Comparison of ENCODE assay signal across 27 cellular contexts in genomic region chr2:20113986-20114938, GRCh38.
A peak's percentile ranks its signal among the peaks of the same experiment; 100 is the strongest.
DNase-seq lines count a peak whose midpoint lies in the region; ATAC-seq and TF ChIP-seq lines count a peak whose summit lies in the region.
"Had no signal": no experiment of that assay in that cellular context is flagged by ENCODE, and none has a peak within 500 bp of the region (broad histone marks: within the 10 kb centered on the region; RNA-seq: fewer than 3 reads in every experiment).

No MANE protein-coding gene starts in this region.

- H3K9me2 ChIP-seq in HCT116 (ENCODE audit: insufficient read depth): no peaks in the 10 kb centered on the region

- H3K4me3 Mint-ChIP-seq in activated T-cell treated with anti-CD3 and anti-CD28 coated beads, Interleukin-2, amount 50 U/mL, for 72 hours: no peak overlapping the region
- H3K4me3 Mint-ChIP-seq: activated CD8-positive, alpha-beta T cell treated with anti-CD3 and anti-CD28 coated beads for 36 hours; activated naive CD4-positive, alpha-beta T cell treated with anti-CD3 and anti-CD28 coated beads, Interleukin-2, amount 10 ng/mL, durations not matched to agents 7 days and 5 days; activated T-cell treated with anti-CD3 and anti-CD28 coated beads, Interleukin-2, amount 50 U/mL, for 4 hours; CD14-positive monocyte; GM23338; naive B cell; T-helper 2 cell treated with Interferon-gamma antibody and Interleukin-4, amounts not matched to agents 5 μg/mL and 100 μg/mL, for 36 hours had no signal

- no peak for TF ChIP-seq RAD21 in HCT116 (IDR thresholded peaks at IDR 0.05; ENCODE audit: low read depth)

- no peaks in the 10 kb centered on the region for H3K27me3 ChIP-seq in HCT116 (ENCODE audit: insufficient read depth, low read length)
- H3K27me3 ChIP-seq: heart left ventricle, Peyer's patch had no signal

- H3K4me3 ChIP-seq in HCT116 (replicated peaks in 1 of 2; ENCODE audit: low read depth in 1 of 2, low read length in 2 of 2) (no peak overlapping the region), skin epidermis (no peak overlapping the region)
- H3K4me3 ChIP-seq: GM12878, GM23338, heart left ventricle, Peyer's patch had no signal

- no peak overlapping the region for H3K4me2 ChIP-seq in HCT116 (ENCODE audit: low read length)
- H3K4me2 ChIP-seq: GM23338 had no signal

- no peak overlapping the region for H3K9ac ChIP-seq in HCT116 (ENCODE audit: low read length)

- intact Hi-C loops in HCT116 (cut with micrococcal nuclease) (no loop called here), left colon (cut with DNase I, micrococcal nuclease) (no loop called here)

- POLR2A ChIA-PET in HCT116 (lab: Charles Lee): interaction anchor here (0.5 kb wide), 1 partner anchor 297 kb away, joined by 3 read pairs; no protein-coding TSS in a partner anchor

- no peaks in the 10 kb centered on the region; a peak in 1 of 4 replicates for H3K4me1 ChIP-seq in HCT116 (ENCODE audit: control insufficient read depth in 1 of 2, insufficient read depth in 2 of 2, low read length in 2 of 2)

- no peaks in the 10 kb centered on the region for H3K36me3 Mint-ChIP-seq in activated T-cell treated with anti-CD3 and anti-CD28 coated beads, Interleukin-2, amount 50 U/mL, for 72 hours (ENCODE audit: insufficient read depth in 2 of 2)
- H3K36me3 Mint-ChIP-seq: activated naive CD4-positive, alpha-beta T cell treated with anti-CD3 and anti-CD28 coated beads, Interleukin-2, amount 10 ng/mL, durations not matched to agents 7 days and 5 days; CD14-positive monocyte had no signal

- TF ChIP-seq POLR2A in HCT116 (IDR thresholded peaks at IDR 0.05; ENCODE audit: borderline replicate concordance, extremely low read depth, insufficient read depth, insufficient read length): no peak

- no peaks in the 10 kb centered on the region for H3K79me2 ChIP-seq in HCT116 (ENCODE audit: insufficient read depth, low read length)

- H3K9me3 Mint-ChIP-seq in activated T-cell treated with anti-CD3 and anti-CD28 coated beads, Interleukin-2, amount 50 U/mL, for 72 hours: no peaks in the 10 kb centered on the region
- H3K9me3 Mint-ChIP-seq: activated CD8-positive, alpha-beta T cell treated with anti-CD3 and anti-CD28 coated beads for 36 hours; GM23338; T-helper 2 cell treated with Interferon-gamma antibody and Interleukin-4, amounts not matched to agents 5 μg/mL and 100 μg/mL, for 36 hours had no signal

- no TSS peak for BruUV-seq in HCT116 (replicated peaks; lab: Mats Ljungman, UMichigan)

- H3K4me1 Mint-ChIP-seq in activated T-cell treated with anti-CD3 and anti-CD28 coated beads, Interleukin-2, amount 50 U/mL, for 72 hours (ENCODE audit: low read depth): no peaks in the 10 kb centered on the region
- H3K4me1 Mint-ChIP-seq: activated naive CD4-positive, alpha-beta T cell treated with anti-CD3 and anti-CD28 coated beads, Interleukin-2, amount 10 ng/mL, durations not matched to agents 7 days and 5 days; CD14-positive monocyte; GM23338; naive B cell had no signal

- ATAC-seq in HCT116: 0 out of 2 replicates have a peak, but pooled peaks have one; percentile 28
- ATAC-seq in left colon: peak; percentile 63
- no peak for ATAC-seq in activated T-cell treated with anti-CD3 and anti-CD28 coated beads, Interleukin-2, amount 50 U/mL, for 72 hours (replicated peaks in 1 of 2)
- no peak for ATAC-seq in HG03565 (IDR thresholded peaks at IDR 0.05; ENCODE audit: unreplicated experiment)
- no peak for ATAC-seq in GM21526 (IDR thresholded peaks at IDR 0.05; ENCODE audit: low FRiP score, unreplicated experiment)
- ATAC-seq: activated CD8-positive, alpha-beta T cell treated with anti-CD3 and anti-CD28 coated beads for 36 hours; activated T-cell treated with anti-CD3 and anti-CD28 coated beads, Interleukin-2, amount 50 U/mL, for 4 hours; GM12878; GM23338; SK-N-SH treated with all-trans-retinoic acid at 6 μM for 48 hours had no signal

- no peak overlapping the region for H3K27ac Mint-ChIP-seq in activated T-cell treated with anti-CD3 and anti-CD28 coated beads, Interleukin-2, amount 50 U/mL, for 72 hours
- H3K27ac Mint-ChIP-seq: activated CD8-positive, alpha-beta T cell treated with anti-CD3 and anti-CD28 coated beads for 36 hours; activated naive CD4-positive, alpha-beta T cell treated with anti-CD3 and anti-CD28 coated beads, Interleukin-2, amount 10 ng/mL, durations not matched to agents 7 days and 5 days; CD14-positive monocyte; GM23338; T-helper 2 cell treated with Interferon-gamma antibody and Interleukin-4, amounts not matched to agents 5 μg/mL and 100 μg/mL, for 36 hours had no signal

- H4K20me1 ChIP-seq in HCT116 (ENCODE audit: insufficient read depth): no peaks in the 10 kb centered on the region

- no peaks in the 10 kb centered on the region for H3K36me3 ChIP-seq in HCT116 (ENCODE audit: control insufficient read depth in 1 of 2, insufficient read depth in 2 of 2, low read length in 2 of 2)
- H3K36me3 ChIP-seq: heart left ventricle, Peyer's patch had no signal

- no peak overlapping the region for H3K27ac ChIP-seq in HCT116 (ENCODE audit: low read depth, low read length)
- peak overlapping the region; percentile 68 for H3K27ac ChIP-seq in VCaP
- peak overlapping the region in 18 of 21 experiments; percentile 16 to 80 (median 51) for H3K27ac ChIP-seq in skin epidermis

- DNase-seq in HCT116 (ENCODE audit: low read depth, low spot score) (no peak), left colon (peak in 1 of 2 donors; percentile 56), DMS153 (lab: John Stamatoyannopoulos, UW) (no peak)
- no peak for DNase-seq in activated T-cell treated with anti-CD3 and anti-CD28 coated beads, Interleukin-2, amount 50 U/mL, for 72 hours
- DNase-seq: activated CD4-positive, CD25-positive, alpha-beta regulatory T cell; activated CD8-positive, alpha-beta T cell treated with anti-CD3 and anti-CD28 coated beads for 36 hours; activated naive CD4-positive, alpha-beta T cell treated with anti-CD3 and anti-CD28 coated beads, Interleukin-2, amount 10 ng/mL, durations not matched to agents 7 days and 5 days; activated T-cell treated with anti-CD3 and anti-CD28 coated beads, Interleukin-2, amount 50 U/mL, for 4 hours; anterior cingulate cortex; cerebellar nuclear complex; effector CD8-positive, alpha-beta T cell; GF-D8; heart left ventricle; KG1; naive B cell; NCI-H2029 treated with DMSO at 0.1 percent for 48 hours; Peyer's patch; substantia nigra had no signal

- TF ChIP-seq CTCF in HCT116 (IDR thresholded peaks at IDR 0.05 in 2 of 3, conservative IDR thresholded peaks at IDR 0.05 in 1 of 3; ENCODE audit: borderline replicate concordance in 1 of 3, insufficient read depth in 1 of 3, low read depth in 2 of 3, low read length in 2 of 3) (no peak), VCaP (conservative IDR thresholded peaks at IDR 0.05) (no peak)

- CTCF ChIA-PET in HCT116 (lab: Charles Lee): no interaction called here

- no peak overlapping the region for H2AFZ ChIP-seq in HCT116 (ENCODE audit: low read depth, low read length, poor library complexity, severe bottlenecking)

- no peaks in the 10 kb centered on the region for H3K9me3 ChIP-seq in HCT116 (ENCODE audit: control insufficient read depth in 1 of 2, insufficient read depth in 1 of 2, low read depth in 1 of 2, low read length in 2 of 2)
- H3K9me3 ChIP-seq: Peyer's patch had no signal

- peaks cover 12% of the 10 kb centered on the region for H3K27me3 Mint-ChIP-seq in activated T-cell treated with anti-CD3 and anti-CD28 coated beads, Interleukin-2, amount 50 U/mL, for 72 hours (ENCODE audit: low read depth)
- H3K27me3 Mint-ChIP-seq: activated CD8-positive, alpha-beta T cell treated with anti-CD3 and anti-CD28 coated beads for 36 hours had no signal

- RAD21 ChIA-PET in HCT116 (lab: Charles Lee; ENCODE audit: low non-redundant PET in 1 of 2, low total read pairs in 2 of 2, uncharacterized antibody in 2 of 2, unreplicated experiment in 2 of 2): no interaction called here

TF ChIP-seq in HCT116, 20 proteins besides CTCF, POLR2A, EP300 and RAD21 (continues in another document):
- no peak for TF ChIP-seq EZH2 (IDR thresholded peaks at IDR 0.05)
- no peak for TF ChIP-seq JUND (IDR thresholded peaks at IDR 0.05)
- no peak for TF ChIP-seq REST (IDR thresholded peaks at IDR 0.05; ENCODE audit: low read depth)
- no peak for TF ChIP-seq EGR1 (IDR thresholded peaks at IDR 0.05; ENCODE audit: low read depth)
- no peak for TF ChIP-seq TCF7L2 (IDR thresholded peaks at IDR 0.05; ENCODE audit: borderline replicate concordance, extremely low read depth, insufficient read depth, insufficient read length)
- no peak for TF ChIP-seq YY1 (IDR thresholded peaks at IDR 0.05; ENCODE audit: extremely low read depth, insufficient replicate concordance, low read depth, low read length)
- TF ChIP-seq CBX3 (IDR thresholded peaks at IDR 0.05; ENCODE audit: low read depth): no peak
- no peak for TF ChIP-seq ELF1 (IDR thresholded peaks at IDR 0.05; ENCODE audit: borderline replicate concordance, low read depth)
- TF ChIP-seq ZFX (IDR thresholded peaks at IDR 0.05): no peak
- no peak for TF ChIP-seq ATF3 (IDR thresholded peaks at IDR 0.05)
- TF ChIP-seq CEBPB (IDR thresholded peaks at IDR 0.05; ENCODE audit: low read depth): no peak

Comparison
In these comparisons a context has a peak if more than half of its experiments do, and no peak if none do; other contexts are left out.
1. ATAC-seq: peak in HCT116 (single experiment) and left colon (single experiment); none in activated T-cell treated with anti-CD3 and anti-CD28 coated beads, Interleukin-2, amount 50 U/mL, for 72 hours (0 of 2), HG03565 (single experiment) and GM21526 (single experiment).